1 cellular context compared by ENCODE assay signal in the genomic region with DNA sequence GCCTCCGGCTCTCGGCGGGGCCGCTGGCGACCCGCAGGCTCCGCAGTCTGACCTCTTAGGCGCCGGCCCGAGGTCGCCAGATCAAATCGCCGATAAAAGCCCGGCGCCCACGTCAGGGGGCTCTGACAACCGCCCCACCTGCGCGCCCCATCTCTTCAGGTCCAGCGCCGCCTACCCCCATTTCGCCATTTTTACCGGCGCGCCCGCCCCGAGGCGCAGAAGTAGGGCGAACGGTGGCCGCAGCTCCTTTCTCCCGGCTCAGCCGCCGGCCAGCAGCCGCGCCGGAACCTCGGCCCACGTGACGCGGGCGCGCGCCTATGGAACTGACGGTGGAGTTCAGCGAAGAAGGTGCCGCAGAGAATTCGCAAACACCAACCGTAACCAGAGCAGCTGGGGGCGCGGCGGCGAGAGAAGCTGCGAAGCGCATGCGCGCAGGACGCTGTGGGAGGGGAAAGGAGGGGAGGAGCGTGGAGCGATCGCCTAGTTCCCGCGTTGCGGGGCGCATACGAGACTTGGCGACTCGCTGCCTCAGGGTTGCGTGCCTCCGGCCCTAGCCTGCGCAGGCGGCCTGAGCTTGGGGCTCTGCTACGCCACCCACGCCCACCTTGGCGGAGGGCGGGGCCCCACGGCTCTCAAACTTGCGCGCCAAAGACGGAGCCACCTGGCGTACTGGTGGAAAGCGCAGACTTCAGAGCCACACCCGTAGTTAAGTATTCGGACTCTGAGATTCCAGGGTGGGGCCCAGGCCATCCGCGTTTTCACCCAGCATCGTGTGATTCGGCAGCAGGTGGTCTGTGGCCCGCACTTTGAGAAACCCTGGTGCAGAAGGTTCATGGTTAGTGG.
TF ChIP-seq lines count a peak whose summit lies in the region.

A gene with protein sequence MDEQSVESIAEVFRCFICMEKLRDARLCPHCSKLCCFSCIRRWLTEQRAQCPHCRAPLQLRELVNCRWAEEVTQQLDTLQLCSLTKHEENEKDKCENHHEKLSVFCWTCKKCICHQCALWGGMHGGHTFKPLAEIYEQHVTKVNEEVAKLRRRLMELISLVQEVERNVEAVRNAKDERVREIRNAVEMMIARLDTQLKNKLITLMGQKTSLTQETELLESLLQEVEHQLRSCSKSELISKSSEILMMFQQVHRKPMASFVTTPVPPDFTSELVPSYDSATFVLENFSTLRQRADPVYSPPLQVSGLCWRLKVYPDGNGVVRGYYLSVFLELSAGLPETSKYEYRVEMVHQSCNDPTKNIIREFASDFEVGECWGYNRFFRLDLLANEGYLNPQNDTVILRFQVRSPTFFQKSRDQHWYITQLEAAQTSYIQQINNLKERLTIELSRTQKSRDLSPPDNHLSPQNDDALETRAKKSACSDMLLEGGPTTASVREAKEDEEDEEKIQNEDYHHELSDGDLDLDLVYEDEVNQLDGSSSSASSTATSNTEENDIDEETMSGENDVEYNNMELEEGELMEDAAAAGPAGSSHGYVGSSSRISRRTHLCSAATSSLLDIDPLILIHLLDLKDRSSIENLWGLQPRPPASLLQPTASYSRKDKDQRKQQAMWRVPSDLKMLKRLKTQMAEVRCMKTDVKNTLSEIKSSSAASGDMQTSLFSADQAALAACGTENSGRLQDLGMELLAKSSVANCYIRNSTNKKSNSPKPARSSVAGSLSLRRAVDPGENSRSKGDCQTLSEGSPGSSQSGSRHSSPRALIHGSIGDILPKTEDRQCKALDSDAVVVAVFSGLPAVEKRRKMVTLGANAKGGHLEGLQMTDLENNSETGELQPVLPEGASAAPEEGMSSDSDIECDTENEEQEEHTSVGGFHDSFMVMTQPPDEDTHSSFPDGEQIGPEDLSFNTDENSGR (minus strand): TSS at position 418 of the 843 bp plus-strand sequence. CDS start 419 bp downstream, outside the sequence.

TF ChIP-seq in HepG2, 621 proteins besides CTCF, POLR2A, EP300 and RAD21 (continued from another document and continues in another):
- no peak for TF ChIP-seq ZNF10 (CRISPR knock-in tag; IDR thresholded peaks at IDR 0.05; ENCODE audit: borderline replicate concordance, low read depth)
- TF ChIP-seq, protein P1, sequence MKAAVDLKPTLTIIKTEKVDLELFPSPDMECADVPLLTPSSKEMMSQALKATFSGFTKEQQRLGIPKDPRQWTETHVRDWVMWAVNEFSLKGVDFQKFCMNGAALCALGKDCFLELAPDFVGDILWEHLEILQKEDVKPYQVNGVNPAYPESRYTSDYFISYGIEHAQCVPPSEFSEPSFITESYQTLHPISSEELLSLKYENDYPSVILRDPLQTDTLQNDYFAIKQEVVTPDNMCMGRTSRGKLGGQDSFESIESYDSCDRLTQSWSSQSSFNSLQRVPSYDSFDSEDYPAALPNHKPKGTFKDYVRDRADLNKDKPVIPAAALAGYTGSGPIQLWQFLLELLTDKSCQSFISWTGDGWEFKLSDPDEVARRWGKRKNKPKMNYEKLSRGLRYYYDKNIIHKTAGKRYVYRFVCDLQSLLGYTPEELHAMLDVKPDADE (CRISPR knock-in tag; IDR thresholded peaks at IDR 0.05) = no peak
- TF ChIP-seq RFXAP (CRISPR knock-in tag; IDR thresholded peaks at IDR 0.05; ENCODE audit: borderline replicate concordance) = peak; percentile 89; the same call in 1 of the 2 replicates
- TF ChIP-seq ZFP82 (CRISPR knock-in tag; IDR thresholded peaks at IDR 0.05; ENCODE audit: borderline replicate concordance) = no peak
- peak; percentile 89 for TF ChIP-seq TEAD3 (CRISPR knock-in tag; optimal IDR thresholded peaks at IDR 0.05; ENCODE audit: borderline replicate concordance)
- peak; percentile 82; the same call in 1 of the 2 replicates for TF ChIP-seq ZNF33B (CRISPR knock-in tag; IDR thresholded peaks at IDR 0.05)
- peak; percentile 92; the same call in 1 of the 2 replicates for TF ChIP-seq MAF1 (CRISPR knock-in tag; IDR thresholded peaks at IDR 0.05; ENCODE audit: borderline replicate concordance)
- peak; percentile 98 for TF ChIP-seq ZC3H13 (CRISPR knock-in tag; IDR thresholded peaks at IDR 0.05)
- peak; percentile 16; the same call in 1 of the 2 replicates for TF ChIP-seq RERE (CRISPR knock-in tag; IDR thresholded peaks at IDR 0.05; ENCODE audit: low read depth)
- TF ChIP-seq CREB1 (IDR thresholded peaks at IDR 0.05) = peak; percentile 82
- no peak for TF ChIP-seq CREB1 (CRISPR knock-in tag; IDR thresholded peaks at IDR 0.05)
- TF ChIP-seq ZNF713 (CRISPR knock-in tag; IDR thresholded peaks at IDR 0.05) = no peak
- TF ChIP-seq ZBTB3 (CRISPR knock-in tag; IDR thresholded peaks at IDR 0.05; ENCODE audit: borderline replicate concordance, low read depth) = no peak; the same call in 1 of the 2 replicates
- TF ChIP-seq NR2F1 (CRISPR knock-in tag; IDR thresholded peaks at IDR 0.05) = peak in 1 of 2 experiments; percentile 44; a peak in 1 of 4 replicates
- TF ChIP-seq BATF2 (CRISPR knock-in tag; IDR thresholded peaks at IDR 0.05) = peak; percentile 91
- no peak; the same call in 1 of the 2 replicates for TF ChIP-seq MTF1 (CRISPR knock-in tag; IDR thresholded peaks at IDR 0.05)
- peak; percentile 65; the same call in 1 of the 2 replicates for TF ChIP-seq ZNF232 (CRISPR knock-in tag; IDR thresholded peaks at IDR 0.05; ENCODE audit: borderline replicate concordance)
- no peak; the same call in 1 of the 2 replicates for TF ChIP-seq PRDM15 (CRISPR knock-in tag; IDR thresholded peaks at IDR 0.05)
- TF ChIP-seq IKZF1 (IDR thresholded peaks at IDR 0.05) = no peak
- 0 out of 2 replicates have a peak, but pooled peaks have one; percentile 21 for TF ChIP-seq ZNF446 (CRISPR knock-in tag; IDR thresholded peaks at IDR 0.05)
- TF ChIP-seq, protein P2, sequence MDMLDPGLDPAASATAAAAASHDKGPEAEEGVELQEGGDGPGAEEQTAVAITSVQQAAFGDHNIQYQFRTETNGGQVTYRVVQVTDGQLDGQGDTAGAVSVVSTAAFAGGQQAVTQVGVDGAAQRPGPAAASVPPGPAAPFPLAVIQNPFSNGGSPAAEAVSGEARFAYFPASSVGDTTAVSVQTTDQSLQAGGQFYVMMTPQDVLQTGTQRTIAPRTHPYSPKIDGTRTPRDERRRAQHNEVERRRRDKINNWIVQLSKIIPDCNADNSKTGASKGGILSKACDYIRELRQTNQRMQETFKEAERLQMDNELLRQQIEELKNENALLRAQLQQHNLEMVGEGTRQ (IDR thresholded peaks at IDR 0.05; ENCODE audit: low read depth, low read length) = peak; percentile 95
- TF ChIP-seq, protein P2 (CRISPR knock-in tag; IDR thresholded peaks at IDR 0.05; ENCODE audit: borderline replicate concordance) = peak; percentile 99
- 0 out of 2 replicates have a peak, but pooled peaks have one; percentile 25 for TF ChIP-seq ZNF615 (CRISPR knock-in tag; IDR thresholded peaks at IDR 0.05; ENCODE audit: borderline replicate concordance)
- TF ChIP-seq HNRNPUL1 (IDR thresholded peaks at IDR 0.05; ENCODE audit: low read depth, low read length) = peak; percentile 69
- TF ChIP-seq NFIC (IDR thresholded peaks at IDR 0.05; ENCODE audit: low read length) = no peak
- no peak for TF ChIP-seq MLLT10 (CRISPR knock-in tag; IDR thresholded peaks at IDR 0.05)
- TF ChIP-seq MBNL3 (CRISPR knock-in tag; conservative IDR thresholded peaks at IDR 0.05) = no peak
- no peak for TF ChIP-seq SALL2 (CRISPR knock-in tag; IDR thresholded peaks at IDR 0.05)
- TF ChIP-seq, protein P3, sequence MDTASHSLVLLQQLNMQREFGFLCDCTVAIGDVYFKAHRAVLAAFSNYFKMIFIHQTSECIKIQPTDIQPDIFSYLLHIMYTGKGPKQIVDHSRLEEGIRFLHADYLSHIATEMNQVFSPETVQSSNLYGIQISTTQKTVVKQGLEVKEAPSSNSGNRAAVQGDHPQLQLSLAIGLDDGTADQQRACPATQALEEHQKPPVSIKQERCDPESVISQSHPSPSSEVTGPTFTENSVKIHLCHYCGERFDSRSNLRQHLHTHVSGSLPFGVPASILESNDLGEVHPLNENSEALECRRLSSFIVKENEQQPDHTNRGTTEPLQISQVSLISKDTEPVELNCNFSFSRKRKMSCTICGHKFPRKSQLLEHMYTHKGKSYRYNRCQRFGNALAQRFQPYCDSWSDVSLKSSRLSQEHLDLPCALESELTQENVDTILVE (CRISPR knock-in tag; IDR thresholded peaks at IDR 0.05) = peak; percentile 44; the same call in 1 of the 2 replicates
- TF ChIP-seq, protein P4, sequence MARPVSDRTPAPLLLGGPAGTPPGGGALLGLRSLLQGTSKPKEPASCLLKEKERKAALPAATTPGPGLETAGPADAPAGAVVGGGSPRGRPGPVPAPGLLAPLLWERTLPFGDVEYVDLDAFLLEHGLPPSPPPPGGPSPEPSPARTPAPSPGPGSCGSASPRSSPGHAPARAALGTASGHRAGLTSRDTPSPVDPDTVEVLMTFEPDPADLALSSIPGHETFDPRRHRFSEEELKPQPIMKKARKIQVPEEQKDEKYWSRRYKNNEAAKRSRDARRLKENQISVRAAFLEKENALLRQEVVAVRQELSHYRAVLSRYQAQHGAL (CRISPR knock-in tag; IDR thresholded peaks at IDR 0.05; ENCODE audit: not compliant biosample characterization) = peak; percentile 30
- no peak; the same call in 1 of the 2 replicates for TF ChIP-seq MIXL1 (CRISPR knock-in tag; IDR thresholded peaks at IDR 0.05)
